In genomic region chr10:120861200-120861599, GRCh38 we compare ENCODE assay signal across 15 cellular contexts. TPM values are rescaled to one million over a fixed set of nuclear protein-coding genes. Genes with fewer than 3 reads are reported as not detected.
DNase-seq lines count a peak whose midpoint lies in the region; ATAC-seq and TF ChIP-seq lines count a peak whose summit lies in the region.
"Had no signal": no experiment of that assay in that cellular context is flagged by ENCODE, and none has a peak within 500 bp of the region (broad histone marks: within the 10 kb centered on the region; RNA-seq: fewer than 3 reads in every experiment).

No MANE protein-coding gene starts in this region.

- no peak for ATAC-seq in central memory CD8-positive, alpha-beta T cell (replicated peaks; ENCODE audit: extremely low read depth, poor library complexity, severe bottlenecking)
- ATAC-seq in foreskin keratinocyte (peak; percentile 27), natural killer cell (no peak)

- H3K4me1 Mint-ChIP-seq in HFFc6 (ENCODE audit: low read depth) (no peaks in the 10 kb centered on the region), natural killer cell (no peaks in the 10 kb centered on the region)
- H3K4me1 Mint-ChIP-seq in central memory CD8-positive, alpha-beta T cell, result peaks cover 7% of the 10 kb centered on the region

- peak overlapping the region; percentile 5; the same call in 1 of the 2 replicates for H3K27ac Mint-ChIP-seq in HFFc6
- peak overlapping the region; percentile 9 for H3K27ac Mint-ChIP-seq in central memory CD8-positive, alpha-beta T cell (ENCODE audit: low read depth)
- no peak overlapping the region for H3K27ac Mint-ChIP-seq in natural killer cell

- DNase-seq in DMS53 (lab: John Stamatoyannopoulos, UW) (peak; percentile 43), DMS53 treated with DMSO at 0.1 percent for 48 hours (lab: John Stamatoyannopoulos, UW; ENCODE audit: unreplicated experiment) (no peak), HFFc6 (no peak), foreskin keratinocyte (no peak), natural killer cell (no peak), foreskin fibroblast (no peak), dorsolateral prefrontal cortex (no peak)
- no peak for DNase-seq in central memory CD8-positive, alpha-beta T cell (ENCODE audit: low spot score in 2 of 2)
- DNase-seq: AML-193; CD8-positive, alpha-beta memory T cell; DMS79; GM23248; H7 had no signal

- H3K4me3 ChIP-seq in foreskin fibroblast (ENCODE audit: low read depth in 1 of 2, low read length in 2 of 2) (no peak overlapping the region), dorsolateral prefrontal cortex (no peak overlapping the region)
- H3K4me3 ChIP-seq: BLaER1, GM23248 had no signal

- H3K9me3 Mint-ChIP-seq in HFFc6, result no peaks in the 10 kb centered on the region
- H3K9me3 Mint-ChIP-seq in central memory CD8-positive, alpha-beta T cell, result no peaks in the 10 kb centered on the region
- H3K9me3 Mint-ChIP-seq in natural killer cell, result no peaks in the 10 kb centered on the region
- H3K9me3 Mint-ChIP-seq: CD8-positive, alpha-beta memory T cell had no signal

- H3K36me3 Mint-ChIP-seq in HFFc6 (ENCODE audit: low read depth) (peaks cover 11% of the 10 kb centered on the region), natural killer cell (peaks cover 22% of the 10 kb centered on the region)
- H3K36me3 Mint-ChIP-seq in central memory CD8-positive, alpha-beta T cell (ENCODE audit: insufficient read depth), result peaks cover 43% of the 10 kb centered on the region

- TF ChIP-seq CTCF in HFFc6 (IDR thresholded peaks at IDR 0.05) (no peak), foreskin keratinocyte (conservative IDR thresholded peaks at IDR 0.05) (no peak), natural killer cell (IDR thresholded peaks at IDR 0.05) (no peak), foreskin fibroblast (IDR thresholded peaks at IDR 0.05; ENCODE audit: low read depth, low read length) (no peak), dorsolateral prefrontal cortex (IDR thresholded peaks at IDR 0.05 in 54 of 56, conservative IDR thresholded peaks at IDR 0.05 in 2 of 56; ENCODE audit: low read depth in 1 of 56, partially characterized antibody in 56 of 56) (no peak)

- H3K4me3 Mint-ChIP-seq in HFFc6 (no peak overlapping the region), natural killer cell (no peak overlapping the region)
- H3K4me3 Mint-ChIP-seq in central memory CD8-positive, alpha-beta T cell, result no peak overlapping the region
- H3K4me3 Mint-ChIP-seq: CD8-positive, alpha-beta memory T cell had no signal

- intact Hi-C loops in natural killer cell (cut with micrococcal nuclease), result no loop called here
- intact Hi-C loops in dorsolateral prefrontal cortex (cut with DNase I), result no loop called here

- H3K4me1 ChIP-seq in foreskin keratinocyte, result no peaks in the 10 kb centered on the region
- H3K4me1 ChIP-seq: BLaER1 had no signal

- no peak overlapping the region for H3K27ac ChIP-seq in foreskin keratinocyte
- no peak overlapping the region for H3K27ac ChIP-seq in dorsolateral prefrontal cortex
- H3K27ac ChIP-seq: 22Rv1, BLaER1, GM23248 had no signal

- no peaks in the 10 kb centered on the region for H3K27me3 Mint-ChIP-seq in HFFc6 (ENCODE audit: insufficient read depth)
- no peaks in the 10 kb centered on the region for H3K27me3 Mint-ChIP-seq in central memory CD8-positive, alpha-beta T cell
- H3K27me3 Mint-ChIP-seq in natural killer cell (ENCODE audit: low read depth in 2 of 2), result no peaks in the 10 kb centered on the region
- H3K27me3 Mint-ChIP-seq: CD8-positive, alpha-beta memory T cell had no signal

- H3K27me3 ChIP-seq in foreskin keratinocyte (no peaks in the 10 kb centered on the region), dorsolateral prefrontal cortex (no peaks in the 10 kb centered on the region)
- H3K27me3 ChIP-seq: BLaER1 had no signal

RNA-seq across cellular contexts. Expression of gene WDR11, which starts 10.0 kb away (rescaled TPM):
- total RNA-seq in HFFc6 (2021; fragmentation: NEBNext Ultra II Directional; extraction: Animal tissue kit (Norgen Biotek cat#: 25700)), result 10 to 100 TPM; 34.5 to 47.2 (median 38.0) TPM
- total RNA-seq in foreskin keratinocyte, result 41.8 and 45.1 TPM in 2 replicates
- 17.9 and 18.8 TPM in 2 replicates for polyA plus RNA-seq in foreskin keratinocyte
- 10 to 100 TPM; 70.8 to 88.3 (median 77.8) TPM for total RNA-seq in natural killer cell
- total RNA-seq in dorsolateral prefrontal cortex, result 10 to 100 TPM; 38.1 to 89.1 (median 58.8) TPM

Comparison
In these comparisons a context has a peak if more than half of its experiments do, and no peak if none do; other contexts are left out.
1. H3K27ac Mint-ChIP-seq: peak in HFFc6 (single experiment) and central memory CD8-positive, alpha-beta T cell (single experiment); none in natural killer cell (0 of 2).